In genomic region chr6:142947702-142948480, GRCh38 we compare ENCODE assay signal across 8 cellular contexts. TPM values are rescaled to one million over a fixed set of nuclear protein-coding genes. Genes with fewer than 3 reads are reported as not detected.
DNase-seq lines count a peak whose midpoint lies in the region; ATAC-seq and TF ChIP-seq lines count a peak whose summit lies in the region.

No MANE protein-coding gene starts in this region.

- H3K27me3 ChIP-seq in GM23248 (replicated peaks; ENCODE audit: insufficient read depth) (no peaks in the 10 kb centered on the region), body of pancreas (no peaks in the 10 kb centered on the region), lung (ENCODE audit: control insufficient read depth, insufficient read depth) (no peaks in the 10 kb centered on the region)

- peak overlapping the region; percentile 97 for H3K27ac ChIP-seq in GM23248
- H3K27ac ChIP-seq in body of pancreas, result peak overlapping the region; percentile 97 to 100 (median 100)
- H3K27ac ChIP-seq in lung (ENCODE audit: low read depth in 1 of 2, low read length in 1 of 2), result peak overlapping the region; percentile 95 to 99
- H3K27ac ChIP-seq in urinary bladder (ENCODE audit: low read depth), result peak overlapping the region; percentile 91

- TF ChIP-seq POLR2A in body of pancreas (IDR thresholded peaks at IDR 0.05), result no peak

- intact Hi-C loops in body of pancreas (cut with DNase I), result no loop called here

- ATAC-seq in body of pancreas, result no peak
- ATAC-seq in lung (ENCODE audit: insufficient read depth, low FRiP score), result no peak

- peaks cover 9% of the 10 kb centered on the region for H3K4me1 ChIP-seq in GM23248 (ENCODE audit: insufficient read depth)
- peaks cover 20% of the 10 kb centered on the region for H3K4me1 ChIP-seq in body of pancreas
- no peaks in the 10 kb centered on the region for H3K4me1 ChIP-seq in lung (ENCODE audit: control insufficient read depth in 2 of 2, insufficient read depth in 2 of 2, low read length in 2 of 2)
- no peaks in the 10 kb centered on the region for H3K4me1 ChIP-seq in urinary bladder (ENCODE audit: insufficient read depth)

- peak; percentile 54 for DNase-seq in NK-92 treated with Interleukin-12 subunit alpha and Interleukin-12 subunit beta, amount 100 ng/mL, for 24 hours (lab: John Stamatoyannopoulos, UW)
- DNase-seq in NK-92 (lab: John Stamatoyannopoulos, UW; ENCODE audit: unreplicated experiment) (no peak), GM23248 (no peak), LNCaP clone FGC (ENCODE audit: low read depth) (no peak), body of pancreas (peak in 2 of 4 donors; percentile 14 to 22), lung (ENCODE audit: low spot score) (no peak), NCI-H2107 treated with DMSO at 0.1 percent for 48 hours (lab: John Stamatoyannopoulos, UW; ENCODE audit: unreplicated experiment) (no peak)

- H3K36me3 ChIP-seq in GM23248 (ENCODE audit: low read depth) (no peaks in the 10 kb centered on the region), body of pancreas (replicated peaks in 1 of 2; ENCODE audit: insufficient read depth in 1 of 2, low read depth in 2 of 2) (no peaks in the 10 kb centered on the region), lung (ENCODE audit: control insufficient read depth in 2 of 2, insufficient read depth in 2 of 2, low read length in 2 of 2) (no peaks in the 10 kb centered on the region), urinary bladder (ENCODE audit: insufficient read depth) (no peaks in the 10 kb centered on the region)

- peak overlapping the region; percentile 99 for H3K9ac ChIP-seq in GM23248

- no peaks in the 10 kb centered on the region for H3K9me2 ChIP-seq in GM23248 (ENCODE audit: insufficient read depth)

- H2AFZ ChIP-seq in GM23248, result peak overlapping the region; percentile 74

- in situ Hi-C loops in GM23248 (cut with MboI), result loop anchor here (10.0 kb wide), 1 partner anchor 253 kb away; no protein-coding TSS in a partner anchor

- H3K4me2 ChIP-seq in GM23248 (ENCODE audit: unreplicated experiment), result peak overlapping the region; percentile 97

- 21 to 27% methylated on average over 13 of the region's 13 CpGs for WGBS in GM23248 (ENCODE audit: low coverage in 1 of 2, low lambda C conversion rate in 2 of 2, missing lambda C conversion rate in 2 of 2), 2 experiments
- WGBS in body of pancreas, 2 donors, result 3 to 5% methylated on average over 13 of the region's 13 CpGs
- 9 to 11% methylated on average over 13 of the region's 13 CpGs for WGBS in lung, 2 donors
- 36% methylated on average over 13 of the region's 13 CpGs for WGBS in urinary bladder

- TF ChIP-seq CTCF in LNCaP clone FGC (IDR thresholded peaks at IDR 0.05; ENCODE audit: control insufficient read depth, extremely low read depth, insufficient read depth), result no peak
- no peak for TF ChIP-seq CTCF in body of pancreas (IDR thresholded peaks at IDR 0.05)
- TF ChIP-seq CTCF in lung (IDR thresholded peaks at IDR 0.05; ENCODE audit: control extremely low read depth, extremely low read depth), result no peak

- peaks cover 18% of the 10 kb centered on the region for H3F3A ChIP-seq in GM23248 (ENCODE audit: insufficient read depth)

- no peaks in the 10 kb centered on the region for H4K20me1 ChIP-seq in GM23248 (ENCODE audit: insufficient read depth)

- H3K4me3 ChIP-seq in GM23248, result peak overlapping the region; percentile 94
- peak overlapping the region; percentile 90 for H3K4me3 ChIP-seq in LNCaP clone FGC (ENCODE audit: low read depth, low read length)
- H3K4me3 ChIP-seq in body of pancreas, result peak overlapping the region; percentile 16 to 58
- peak overlapping the region; percentile 92 for H3K4me3 ChIP-seq in lung
- peak overlapping the region; percentile 98 for H3K4me3 ChIP-seq in urinary bladder (ENCODE audit: low read depth, low read length)

- H3K79me2 ChIP-seq in GM23248 (ENCODE audit: insufficient read depth), result peaks cover 27% of the 10 kb centered on the region

- H3K9me3 ChIP-seq in GM23248 (ENCODE audit: low read depth), result no peaks in the 10 kb centered on the region
- H3K9me3 ChIP-seq in body of pancreas, result no peaks in the 10 kb centered on the region
- no peaks in the 10 kb centered on the region for H3K9me3 ChIP-seq in lung (ENCODE audit: control insufficient read depth in 2 of 2, insufficient read depth in 1 of 2, low read length in 1 of 2)

RNA-seq across cellular contexts. Expression of gene HIVEP2, which starts 2.9 kb away (rescaled TPM):
- 15.0 and 21.0 TPM in 2 replicates for total RNA-seq in GM23248 (2014; rRNA removed; shearing (Covaris generic))
- polyA plus RNA-seq in GM23248 (2016; fragmentation: Nextera tagmentation; extraction: Ambion mirVana) (6.8 and 8.3 TPM in 2 replicates), lung (1 to 10 TPM; 3.0 to 8.0 TPM), urinary bladder (7.6 TPM)
- total RNA-seq in body of pancreas (10 to 100 TPM; 11.2 to 16.5 TPM), lung (10 to 100 TPM; 14.4 to 23.8 TPM), urinary bladder (17.0 TPM)

Comparison
In these comparisons a context has a peak if more than half of its experiments do, and no peak if none do; other contexts are left out.
1. H3K4me3 ChIP-seq: peak in every context shown above with its lines; median percentile 98 in urinary bladder; 94 in GM23248; 92 in lung; 90 in LNCaP clone FGC; 37 in body of pancreas.